ENCODE assay signal across 10 cellular contexts in the genomic region with DNA sequence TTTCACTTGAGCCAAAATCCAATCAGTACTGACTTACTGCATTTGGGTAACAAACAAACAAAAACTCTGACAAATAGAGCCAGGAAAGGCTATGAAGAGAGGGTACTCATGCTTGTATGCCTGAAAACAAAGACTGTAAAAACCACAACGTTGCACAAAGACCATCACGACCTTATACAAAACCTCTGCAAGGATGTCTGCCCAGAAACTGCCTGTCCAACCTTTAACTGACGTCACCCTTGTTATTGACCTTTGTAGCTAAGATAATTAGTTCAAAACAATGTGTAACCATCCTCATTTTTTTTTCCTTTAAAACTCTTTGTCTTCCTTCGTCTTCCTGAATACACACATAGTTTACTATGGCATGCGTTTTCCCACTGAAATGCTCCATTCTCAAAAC. TPM values are rescaled to one million over a fixed set of nuclear protein-coding genes. Genes with fewer than 3 reads are reported as not detected.
A peak's percentile ranks its signal among the peaks of the same experiment; 100 is the strongest.
DNase-seq lines count a peak whose midpoint lies in the region; ATAC-seq, FAIRE-seq and TF ChIP-seq lines count a peak whose summit lies in the region.
"Had no signal": no experiment of that assay in that cellular context is flagged by ENCODE, and none has a peak within 500 bp of the region (broad histone marks: within the 10 kb centered on the region; RNA-seq: fewer than 3 reads in every experiment).

No MANE protein-coding gene starts in this region.

- FAIRE-seq in astrocyte (lab: Jason Lieb, UNC) = no peak
- no peak for FAIRE-seq in urothelium cell line (lab: Jason Lieb, UNC)

- H3K27ac ChIP-seq in 22Rv1 (peak overlapping the region; percentile 96), HL-60 (replicated peaks) (peak overlapping the region; percentile 99), astrocyte (ENCODE audit: low read depth, low read length) (no peak overlapping the region), coronary artery (peak overlapping the region in 1 of 2 donors; percentile 94)

- peaks cover 4% of the 10 kb centered on the region for H3K36me3 ChIP-seq in astrocyte (ENCODE audit: insufficient read depth, low read length)

- peaks cover 12% of the 10 kb centered on the region for H3K4me1 ChIP-seq in astrocyte (ENCODE audit: insufficient read depth, low read length)

- peaks cover 4% of the 10 kb centered on the region for H3K4me1 Mint-ChIP-seq in astrocyte (ENCODE audit: low read depth, unreplicated experiment)

- peaks cover 35% of the 10 kb centered on the region for H4K20me1 ChIP-seq in astrocyte (ENCODE audit: insufficient read depth, low read length)

- H3K9me3 ChIP-seq in astrocyte (ENCODE audit: insufficient read depth, low read depth, low read length) = no peaks in the 10 kb centered on the region

- H3K4me3 Mint-ChIP-seq in astrocyte (ENCODE audit: unreplicated experiment) = no peak overlapping the region

- DNase-seq in HL-60 (ENCODE audit: low read depth in 1 of 2, low spot score in 1 of 2) (no peak), astrocyte (ENCODE audit: low read depth) (peak; percentile 38), midbrain (lab: John Stamatoyannopoulos, UW) (peak; percentile 20), CD1c-positive myeloid dendritic cell (ENCODE audit: extremely low spot score) (no peak), urothelium cell line (ENCODE audit: low spot score) (no peak), coronary artery (ENCODE audit: low spot score) (no peak)

- no peaks in the 10 kb centered on the region for H3K9me3 Mint-ChIP-seq in astrocyte (ENCODE audit: unreplicated experiment)

- no peak overlapping the region for H3K9ac ChIP-seq in astrocyte (ENCODE audit: low read length)

- peak overlapping the region; percentile 58 for H2AFZ ChIP-seq in astrocyte (ENCODE audit: low read depth, low read length)

- H3K27me3 Mint-ChIP-seq in astrocyte (ENCODE audit: low read depth, unreplicated experiment) = no peaks in the 10 kb centered on the region

- no peak overlapping the region for H3K4me3 ChIP-seq in HL-60 (replicated peaks; ENCODE audit: insufficient read depth, low read length)
- peak overlapping the region; percentile 95 for H3K4me3 ChIP-seq in astrocyte (ENCODE audit: insufficient read depth, low read depth, low read length)
- no peak overlapping the region for H3K4me3 ChIP-seq in coronary artery

- TF ChIP-seq CTCF in 22Rv1 (IDR thresholded peaks at IDR 0.05) (no peak), HL-60 (IDR thresholded peaks at IDR 0.05; ENCODE audit: insufficient read depth, low read length) (no peak), astrocyte (IDR thresholded peaks at IDR 0.05; ENCODE audit: insufficient read depth, low read depth, low read length) (no peak), coronary artery (IDR thresholded peaks at IDR 0.05) (no peak)

- H3K4me2 ChIP-seq in astrocyte (ENCODE audit: low read length) = peak overlapping the region; percentile 98

- H3K79me2 ChIP-seq in astrocyte (ENCODE audit: insufficient read depth, low read length) = peaks cover 41% of the 10 kb centered on the region

- H3K27me3 ChIP-seq in HL-60 (ENCODE audit: insufficient read depth, poor library complexity, severe bottlenecking) (no peaks in the 10 kb centered on the region), astrocyte (ENCODE audit: insufficient read depth, low read length) (no peaks in the 10 kb centered on the region)

- ATAC-seq in GM18907 (IDR thresholded peaks at IDR 0.05; ENCODE audit: unreplicated experiment) = no peak

- peak overlapping the region; percentile 95 for H3K27ac Mint-ChIP-seq in astrocyte (ENCODE audit: unreplicated experiment)

- H3K36me3 Mint-ChIP-seq in astrocyte (ENCODE audit: low read depth, unreplicated experiment) = peaks cover 2% of the 10 kb centered on the region

RNA-seq across cellular contexts. Expression of a gene that starts 0.8 kb away (rescaled TPM):
- 28.6 and 31.0 TPM in 2 replicates for total RNA-seq in astrocyte

RNA-seq across cellular contexts. Expression of a gene that starts 18.0 kb away (rescaled TPM):
- 45.3 and 47.2 TPM in 2 replicates for total RNA-seq in astrocyte

RNA-seq across cellular contexts. Expression of a gene that starts 20.2 kb away (rescaled TPM):
- 0.26 and 0.30 TPM in 2 replicates for total RNA-seq in astrocyte
- total RNA-seq: dermis microvascular lymphatic vessel endothelial cell, pulmonary artery endothelial cell had no signal

RNA-seq across cellular contexts. Expression of a gene that starts 37.4 kb away (rescaled TPM):
- 50.9 and 51.3 TPM in 2 replicates for total RNA-seq in astrocyte

RNA-seq across cellular contexts. Expression of a gene that starts 38.6 kb away (rescaled TPM):
- 1.8 and 2.8 TPM in 2 replicates for total RNA-seq in astrocyte

Comparison
In these comparisons a context has a peak if more than half of its experiments do, and no peak if none do; other contexts are left out.
1. DNase-seq: peak in astrocyte (single experiment) and midbrain (single experiment); none in HL-60 (0 of 2), CD1c-positive myeloid dendritic cell (single experiment), urothelium cell line (single experiment) and coronary artery (single experiment).